In the genomic region with DNA sequence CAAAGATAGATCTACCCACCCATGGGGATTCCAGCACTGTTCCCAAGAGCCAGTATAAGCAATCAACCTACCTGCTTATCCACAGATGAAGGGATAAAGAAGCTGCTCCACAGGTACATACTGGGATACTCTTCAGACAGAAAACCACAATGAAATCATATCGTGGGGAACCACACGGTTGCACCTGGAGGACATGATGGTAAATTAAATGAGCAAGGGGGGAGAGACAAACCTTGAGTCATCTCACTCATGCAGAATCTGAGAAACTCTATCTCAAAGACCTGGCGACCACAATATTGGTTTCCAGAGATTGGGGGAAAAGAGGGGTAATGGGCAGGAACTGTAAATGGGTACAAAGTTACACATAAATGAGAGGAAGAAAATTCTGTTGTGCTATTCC, we compare ENCODE assay signal across 19 cellular contexts. TPM values are rescaled to one million over a fixed set of nuclear protein-coding genes. Genes with fewer than 3 reads are reported as not detected.
DNase-seq lines count a peak whose midpoint lies in the region; ATAC-seq and TF ChIP-seq lines count a peak whose summit lies in the region.
"Had no signal": no experiment of that assay in that cellular context is flagged by ENCODE, and none has a peak within 500 bp of the region (broad histone marks: within the 10 kb centered on the region; RNA-seq: fewer than 3 reads in every experiment).

No MANE protein-coding gene starts in this region.

- in situ Hi-C loops in GM13976 (cut with MboI; ENCODE audit: low sequenced_read_pairs, unreplicated experiment) = no loop called here

- CTCF ChIA-PET in activated CD4-positive, alpha-beta T cell treated with anti-CD3 and anti-CD28 coated beads, Interleukin-2, amount 10 ng/mL, durations not matched to agents 7 days and 5 days (lab: Charles Lee) = no interaction called here

- DNase-seq in activated effector memory CD4-positive, alpha-beta T cell treated with anti-CD3 and anti-CD28 coated beads, Interleukin-2, amount 50 U/mL, for 16 hours = peak; percentile 62
- no peak for DNase-seq in activated effector memory CD4-positive, alpha-beta T cell treated with Interleukin-2 at 50 U/mL for 16 hours
- peak; percentile 21 for DNase-seq in activated CD4-positive, alpha-beta T cell treated with anti-CD3 and anti-CD28 coated beads, Interleukin-2, amount 10 ng/mL, durations not matched to agents 7 days and 5 days
- DNase-seq in activated naive CD8-positive, alpha-beta T cell treated with anti-CD3 and anti-CD28 coated beads, Interleukin-2, amount 10 ng/mL, durations not matched to agents 7 days and 5 days = no peak
- no peak for DNase-seq in stimulated activated effector memory CD8-positive, alpha-beta T cell treated with anti-CD3 and anti-CD28 coated beads, Interleukin-12 subunit alpha, Interleukin-12 subunit beta, amount 100 ng/mL, for 72 hours (ENCODE audit: low spot score in 2 of 2)
- DNase-seq in HuH-7.5 (ENCODE audit: low spot score) (no peak), NOMO-1 treated with dmso at 0.1 percent for 144 hours (lab: John Stamatoyannopoulos, UW; ENCODE audit: unreplicated experiment) (no peak), GM13976 (ENCODE audit: low spot score) (no peak)
- DNase-seq: H9, kidney, NCI-H1092, NCI-H2081 treated with DMSO at 0.1 percent for 48 hours, NCI-H69, substantia nigra, T-helper 9 cell had no signal

- peak; percentile 45 for ATAC-seq in activated naive CD8-positive, alpha-beta T cell treated with anti-CD3 and anti-CD28 coated beads, Interleukin-2, amount 10 ng/mL, durations not matched to agents 7 days and 5 days (ENCODE audit: low read depth)
- peak; percentile 76 for ATAC-seq in stimulated activated effector memory CD8-positive, alpha-beta T cell treated with anti-CD3 and anti-CD28 coated beads, Interleukin-12 subunit alpha, Interleukin-12 subunit beta, amount 100 ng/mL, for 72 hours
- ATAC-seq: K562 had no signal

- POLR2A ChIA-PET in activated CD4-positive, alpha-beta T cell treated with anti-CD3 and anti-CD28 coated beads, Interleukin-2, amount 10 ng/mL, durations not matched to agents 7 days and 5 days (lab: Charles Lee) = no interaction called here
- POLR2A ChIA-PET in activated naive CD8-positive, alpha-beta T cell treated with anti-CD3 and anti-CD28 coated beads, Interleukin-2, amount 10 ng/mL, durations not matched to agents 7 days and 5 days (lab: Charles Lee) = interaction anchor here (1.3 kb wide), 1 partner anchor 9 kb away, joined by 5 read pairs; no protein-coding TSS in a partner anchor

- no peak for TF ChIP-seq CTCF in GM13976 (IDR thresholded peaks at IDR 0.05; ENCODE audit: borderline replicate concordance, control extremely low read depth, extremely low read depth, insufficient read depth, missing control alignments)

- no peak overlapping the region for H3K4me3 Mint-ChIP-seq in activated CD4-positive, alpha-beta T cell treated with anti-CD3 and anti-CD28 coated beads, Interleukin-2, amount 10 ng/mL, durations not matched to agents 7 days and 5 days
- peak overlapping the region; percentile 37 for H3K4me3 Mint-ChIP-seq in activated naive CD8-positive, alpha-beta T cell treated with anti-CD3 and anti-CD28 coated beads, Interleukin-2, amount 10 ng/mL, durations not matched to agents 7 days and 5 days
- H3K4me3 Mint-ChIP-seq in stimulated activated effector memory CD8-positive, alpha-beta T cell treated with anti-CD3 and anti-CD28 coated beads, Interleukin-12 subunit alpha, Interleukin-12 subunit beta, amount 100 ng/mL, for 72 hours = peak overlapping the region; percentile 38
- H3K4me3 Mint-ChIP-seq: H9 had no signal

- peaks cover 95% of the 10 kb centered on the region for H3K36me3 Mint-ChIP-seq in activated CD4-positive, alpha-beta T cell treated with anti-CD3 and anti-CD28 coated beads, Interleukin-2, amount 10 ng/mL, durations not matched to agents 7 days and 5 days (ENCODE audit: low read depth)
- peaks cover 89% of the 10 kb centered on the region for H3K36me3 Mint-ChIP-seq in activated naive CD8-positive, alpha-beta T cell treated with anti-CD3 and anti-CD28 coated beads, Interleukin-2, amount 10 ng/mL, durations not matched to agents 7 days and 5 days
- H3K36me3 Mint-ChIP-seq in stimulated activated effector memory CD8-positive, alpha-beta T cell treated with anti-CD3 and anti-CD28 coated beads, Interleukin-12 subunit alpha, Interleukin-12 subunit beta, amount 100 ng/mL, for 72 hours = peaks cover 99% of the 10 kb centered on the region

- no peaks in the 10 kb centered on the region for H3K9me3 Mint-ChIP-seq in activated CD4-positive, alpha-beta T cell treated with anti-CD3 and anti-CD28 coated beads, Interleukin-2, amount 10 ng/mL, durations not matched to agents 7 days and 5 days
- H3K9me3 Mint-ChIP-seq in activated naive CD8-positive, alpha-beta T cell treated with anti-CD3 and anti-CD28 coated beads, Interleukin-2, amount 10 ng/mL, durations not matched to agents 7 days and 5 days = no peaks in the 10 kb centered on the region
- no peaks in the 10 kb centered on the region for H3K9me3 Mint-ChIP-seq in stimulated activated effector memory CD8-positive, alpha-beta T cell treated with anti-CD3 and anti-CD28 coated beads, Interleukin-12 subunit alpha, Interleukin-12 subunit beta, amount 100 ng/mL, for 72 hours
- H3K9me3 Mint-ChIP-seq: H9 had no signal

- peaks cover 89% of the 10 kb centered on the region for H3K4me1 Mint-ChIP-seq in activated CD4-positive, alpha-beta T cell treated with anti-CD3 and anti-CD28 coated beads, Interleukin-2, amount 10 ng/mL, durations not matched to agents 7 days and 5 days
- H3K4me1 Mint-ChIP-seq in activated naive CD8-positive, alpha-beta T cell treated with anti-CD3 and anti-CD28 coated beads, Interleukin-2, amount 10 ng/mL, durations not matched to agents 7 days and 5 days = peaks cover 44% of the 10 kb centered on the region
- H3K4me1 Mint-ChIP-seq in stimulated activated effector memory CD8-positive, alpha-beta T cell treated with anti-CD3 and anti-CD28 coated beads, Interleukin-12 subunit alpha, Interleukin-12 subunit beta, amount 100 ng/mL, for 72 hours = peaks cover 93% of the 10 kb centered on the region
- H3K4me1 Mint-ChIP-seq: H9 had no signal

- peak overlapping the region; percentile 83 for H3K27ac Mint-ChIP-seq in activated CD4-positive, alpha-beta T cell treated with anti-CD3 and anti-CD28 coated beads, Interleukin-2, amount 10 ng/mL, durations not matched to agents 7 days and 5 days
- peak overlapping the region; percentile 67 for H3K27ac Mint-ChIP-seq in activated naive CD8-positive, alpha-beta T cell treated with anti-CD3 and anti-CD28 coated beads, Interleukin-2, amount 10 ng/mL, durations not matched to agents 7 days and 5 days
- peak overlapping the region; percentile 70 for H3K27ac Mint-ChIP-seq in stimulated activated effector memory CD8-positive, alpha-beta T cell treated with anti-CD3 and anti-CD28 coated beads, Interleukin-12 subunit alpha, Interleukin-12 subunit beta, amount 100 ng/mL, for 72 hours
- H3K27ac Mint-ChIP-seq: H9 had no signal

- H3K27me3 Mint-ChIP-seq in activated CD4-positive, alpha-beta T cell treated with anti-CD3 and anti-CD28 coated beads, Interleukin-2, amount 10 ng/mL, durations not matched to agents 7 days and 5 days = no peaks in the 10 kb centered on the region
- H3K27me3 Mint-ChIP-seq in activated naive CD8-positive, alpha-beta T cell treated with anti-CD3 and anti-CD28 coated beads, Interleukin-2, amount 10 ng/mL, durations not matched to agents 7 days and 5 days = no peaks in the 10 kb centered on the region

RNA-seq across cellular contexts. Expression of a gene that starts 14.5 kb away (rescaled TPM):
- 10 to 100 TPM; 29.1 to 30.1 TPM for total RNA-seq in activated CD4-positive, alpha-beta T cell treated with anti-CD3 and anti-CD28 coated beads, Interleukin-2, amount 10 ng/mL, durations not matched to agents 7 days and 5 days
- total RNA-seq in activated naive CD8-positive, alpha-beta T cell treated with anti-CD3 and anti-CD28 coated beads, Interleukin-2, amount 10 ng/mL, durations not matched to agents 7 days and 5 days = 10 to 100 TPM; 24.9 to 25.8 TPM
- total RNA-seq: Daoy, H9, K562, SJSA1 had no signal

RNA-seq across cellular contexts. Expression of a gene that starts 45.6 kb away (rescaled TPM):
- total RNA-seq in activated CD4-positive, alpha-beta T cell treated with anti-CD3 and anti-CD28 coated beads, Interleukin-2, amount 10 ng/mL, durations not matched to agents 7 days and 5 days = 1 to 10 TPM; 1.9 to 2.0 TPM
- 1 to 10 TPM; 3.8 to 4.1 TPM for total RNA-seq in activated naive CD8-positive, alpha-beta T cell treated with anti-CD3 and anti-CD28 coated beads, Interleukin-2, amount 10 ng/mL, durations not matched to agents 7 days and 5 days

RNA-seq across cellular contexts. Expression of a gene that starts 48.9 kb away (rescaled TPM):
- total RNA-seq in activated CD4-positive, alpha-beta T cell treated with anti-CD3 and anti-CD28 coated beads, Interleukin-2, amount 10 ng/mL, durations not matched to agents 7 days and 5 days = not detected
- total RNA-seq in activated naive CD8-positive, alpha-beta T cell treated with anti-CD3 and anti-CD28 coated beads, Interleukin-2, amount 10 ng/mL, durations not matched to agents 7 days and 5 days = not detected
- total RNA-seq: Daoy, SJSA1 had no signal

RNA-seq across cellular contexts. Expression of a gene that starts 57.4 kb away (rescaled TPM):
- 1 to 10 TPM in 1 of 2 experiments, under 1 TPM in 1; 0.99 to 1.3 TPM for total RNA-seq in activated CD4-positive, alpha-beta T cell treated with anti-CD3 and anti-CD28 coated beads, Interleukin-2, amount 10 ng/mL, durations not matched to agents 7 days and 5 days
- total RNA-seq in activated naive CD8-positive, alpha-beta T cell treated with anti-CD3 and anti-CD28 coated beads, Interleukin-2, amount 10 ng/mL, durations not matched to agents 7 days and 5 days = 1 to 10 TPM; 2.1 to 2.9 TPM
- total RNA-seq: cardiac septum, Daoy, K562, kidney, SJSA1 had no signal

Comparison
In these comparisons a context has a peak if more than half of its experiments do, and no peak if none do; other contexts are left out.
1. DNase-seq: peak in activated effector memory CD4-positive, alpha-beta T cell treated with anti-CD3 and anti-CD28 coated beads, Interleukin-2, amount 50 U/mL, for 16 hours (single experiment) and activated CD4-positive, alpha-beta T cell treated with anti-CD3 and anti-CD28 coated beads, Interleukin-2, amount 10 ng/mL, durations not matched to agents 7 days and 5 days (single experiment); none in activated effector memory CD4-positive, alpha-beta T cell treated with Interleukin-2 at 50 U/mL for 16 hours (single experiment), activated naive CD8-positive, alpha-beta T cell treated with anti-CD3 and anti-CD28 coated beads, Interleukin-2, amount 10 ng/mL, durations not matched to agents 7 days and 5 days (single experiment), stimulated activated effector memory CD8-positive, alpha-beta T cell treated with anti-CD3 and anti-CD28 coated beads, Interleukin-12 subunit alpha, Interleukin-12 subunit beta, amount 100 ng/mL, for 72 hours (0 of 2), HuH-7.5 (single experiment), NOMO-1 treated with dmso at 0.1 percent for 144 hours (single experiment) and GM13976 (single experiment).
2. Peak in every context shown above with its lines, with median percentiles within 50 percentile points of each other: H3K27ac Mint-ChIP-seq.